1 cellular context compared by ENCODE assay signal in the genomic region with DNA sequence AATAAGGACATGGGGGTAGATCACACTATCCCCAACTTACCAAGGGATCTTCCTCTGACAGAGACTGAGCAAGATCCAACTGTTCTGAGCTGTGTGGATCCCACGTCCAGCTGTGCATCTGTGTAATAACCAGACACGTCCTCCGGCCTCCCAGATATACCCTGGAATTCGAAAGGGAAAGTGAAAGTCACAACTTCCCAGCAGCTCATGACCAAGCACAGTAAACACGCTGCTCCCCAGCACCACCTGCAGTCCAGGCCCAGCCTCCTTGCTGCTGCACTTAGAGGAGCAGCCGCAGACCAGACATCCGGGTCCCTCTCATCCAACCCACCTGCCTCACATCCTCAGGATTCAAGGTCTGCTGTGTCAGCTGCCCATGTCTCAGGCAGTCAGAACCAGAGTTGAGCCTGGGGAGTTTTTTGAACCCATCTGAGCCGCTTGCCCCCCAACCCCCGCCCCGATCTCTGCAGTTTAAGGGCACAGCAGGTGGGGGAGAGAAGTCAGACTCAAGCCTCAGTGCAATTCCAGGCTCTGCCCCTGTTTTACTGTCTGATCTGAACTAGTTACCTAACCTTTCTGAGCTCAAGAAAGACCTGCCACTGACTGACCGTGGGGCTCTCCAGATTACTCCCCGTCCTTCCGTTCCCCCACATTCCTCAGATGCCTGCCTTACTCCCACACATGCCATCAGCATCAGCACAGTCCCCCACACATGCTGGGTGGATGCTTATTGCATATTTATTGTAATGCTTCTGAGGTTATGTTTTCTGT.
TF ChIP-seq lines count a peak whose summit lies in the region.

A gene with protein sequence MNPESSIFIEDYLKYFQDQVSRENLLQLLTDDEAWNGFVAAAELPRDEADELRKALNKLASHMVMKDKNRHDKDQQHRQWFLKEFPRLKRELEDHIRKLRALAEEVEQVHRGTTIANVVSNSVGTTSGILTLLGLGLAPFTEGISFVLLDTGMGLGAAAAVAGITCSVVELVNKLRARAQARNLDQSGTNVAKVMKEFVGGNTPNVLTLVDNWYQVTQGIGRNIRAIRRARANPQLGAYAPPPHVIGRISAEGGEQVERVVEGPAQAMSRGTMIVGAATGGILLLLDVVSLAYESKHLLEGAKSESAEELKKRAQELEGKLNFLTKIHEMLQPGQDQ (minus strand): TSS at position 127 of the 771 bp plus-strand sequence. CDS start 6,365 bp downstream, outside the sequence.

TF ChIP-seq in HepG2, 621 proteins besides CTCF, POLR2A, EP300 and RAD21 (continued from another document and continues in another):
- TF ChIP-seq, protein P1, sequence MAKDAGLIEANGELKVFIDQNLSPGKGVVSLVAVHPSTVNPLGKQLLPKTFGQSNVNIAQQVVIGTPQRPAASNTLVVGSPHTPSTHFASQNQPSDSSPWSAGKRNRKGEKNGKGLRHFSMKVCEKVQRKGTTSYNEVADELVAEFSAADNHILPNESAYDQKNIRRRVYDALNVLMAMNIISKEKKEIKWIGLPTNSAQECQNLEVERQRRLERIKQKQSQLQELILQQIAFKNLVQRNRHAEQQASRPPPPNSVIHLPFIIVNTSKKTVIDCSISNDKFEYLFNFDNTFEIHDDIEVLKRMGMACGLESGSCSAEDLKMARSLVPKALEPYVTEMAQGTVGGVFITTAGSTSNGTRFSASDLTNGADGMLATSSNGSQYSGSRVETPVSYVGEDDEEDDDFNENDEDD (CRISPR knock-in tag; IDR thresholded peaks at IDR 0.05; ENCODE audit: borderline replicate concordance) = no peak; the same call in 1 of the 2 replicates
- TF ChIP-seq, protein P2, sequence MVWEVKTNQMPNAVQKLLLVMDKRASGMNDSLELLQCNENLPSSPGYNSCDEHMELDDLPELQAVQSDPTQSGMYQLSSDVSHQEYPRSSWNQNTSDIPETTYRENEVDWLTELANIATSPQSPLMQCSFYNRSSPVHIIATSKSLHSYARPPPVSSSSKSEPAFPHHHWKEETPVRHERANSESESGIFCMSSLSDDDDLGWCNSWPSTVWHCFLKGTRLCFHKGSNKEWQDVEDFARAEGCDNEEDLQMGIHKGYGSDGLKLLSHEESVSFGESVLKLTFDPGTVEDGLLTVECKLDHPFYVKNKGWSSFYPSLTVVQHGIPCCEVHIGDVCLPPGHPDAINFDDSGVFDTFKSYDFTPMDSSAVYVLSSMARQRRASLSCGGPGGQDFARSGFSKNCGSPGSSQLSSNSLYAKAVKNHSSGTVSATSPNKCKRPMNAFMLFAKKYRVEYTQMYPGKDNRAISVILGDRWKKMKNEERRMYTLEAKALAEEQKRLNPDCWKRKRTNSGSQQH (CRISPR knock-in tag; IDR thresholded peaks at IDR 0.05; ENCODE audit: low read depth) = peak; percentile 81; the same call in 1 of the 2 replicates
- TF ChIP-seq ELF1 (CRISPR knock-in tag; IDR thresholded peaks at IDR 0.05) (peak; percentile 49; the same call in 1 of the 2 replicates), ELF4 (CRISPR knock-in tag; IDR thresholded peaks at IDR 0.05; ENCODE audit: borderline replicate concordance) (no peak), ATM (IDR thresholded peaks at IDR 0.05; ENCODE audit: borderline replicate concordance) (no peak), RFX3 (CRISPR knock-in tag; IDR thresholded peaks at IDR 0.05) (no peak), ZNF547 (CRISPR knock-in tag; IDR thresholded peaks at IDR 0.05) (no peak), LCORL (IDR thresholded peaks at IDR 0.05) (no peak), LCORL (CRISPR knock-in tag; IDR thresholded peaks at IDR 0.05) (no peak; the same call in 1 of the 2 replicates), MXI1 (IDR thresholded peaks at IDR 0.05; ENCODE audit: borderline replicate concordance, low read depth, low read length) (peak; percentile 97; the same call in 2 of the 3 replicates), MAF1 (CRISPR knock-in tag; IDR thresholded peaks at IDR 0.05; ENCODE audit: borderline replicate concordance) (no peak), ZNF792 (CRISPR knock-in tag; IDR thresholded peaks at IDR 0.05) (no peak), ZSCAN9 (CRISPR knock-in tag; IDR thresholded peaks at IDR 0.05; ENCODE audit: borderline replicate concordance) (no peak), EED (CRISPR knock-in tag; IDR thresholded peaks at IDR 0.05) (no peak), NFE2L1 (CRISPR knock-in tag; IDR thresholded peaks at IDR 0.05; ENCODE audit: borderline replicate concordance) (no peak), SIX1 (CRISPR knock-in tag; IDR thresholded peaks at IDR 0.05; ENCODE audit: borderline replicate concordance) (no peak), GATA4 (IDR thresholded peaks at IDR 0.05; ENCODE audit: borderline replicate concordance, low read depth) (no peak), FOXO1 (CRISPR knock-in tag; IDR thresholded peaks at IDR 0.05) (peak; percentile 95), POLR2G (IDR thresholded peaks at IDR 0.05; ENCODE audit: low read depth, low read length) (peak; percentile 81), RFX5 (IDR thresholded peaks at IDR 0.05; ENCODE audit: low read depth, low read length) (no peak), ZFAT (CRISPR knock-in tag; conservative IDR thresholded peaks at IDR 0.05) (no peak), ZNF354B (CRISPR knock-in tag; IDR thresholded peaks at IDR 0.05) (no peak), FIP1L1 (IDR thresholded peaks at IDR 0.05; ENCODE audit: borderline replicate concordance, insufficient read depth, low read depth, low read length) (no peak), ZKSCAN1 (IDR thresholded peaks at IDR 0.05; ENCODE audit: low read length) (no peak), ZC3H13 (CRISPR knock-in tag; IDR thresholded peaks at IDR 0.05) (no peak), ZSCAN20 (CRISPR knock-in tag; IDR thresholded peaks at IDR 0.05; ENCODE audit: borderline replicate concordance) (no peak), SOX5 (CRISPR knock-in tag; IDR thresholded peaks at IDR 0.05; ENCODE audit: borderline replicate concordance) (peak; percentile 57; the same call in 1 of the 2 replicates), ZNF446 (CRISPR knock-in tag; IDR thresholded peaks at IDR 0.05) (no peak)
- TF ChIP-seq, protein P3, sequence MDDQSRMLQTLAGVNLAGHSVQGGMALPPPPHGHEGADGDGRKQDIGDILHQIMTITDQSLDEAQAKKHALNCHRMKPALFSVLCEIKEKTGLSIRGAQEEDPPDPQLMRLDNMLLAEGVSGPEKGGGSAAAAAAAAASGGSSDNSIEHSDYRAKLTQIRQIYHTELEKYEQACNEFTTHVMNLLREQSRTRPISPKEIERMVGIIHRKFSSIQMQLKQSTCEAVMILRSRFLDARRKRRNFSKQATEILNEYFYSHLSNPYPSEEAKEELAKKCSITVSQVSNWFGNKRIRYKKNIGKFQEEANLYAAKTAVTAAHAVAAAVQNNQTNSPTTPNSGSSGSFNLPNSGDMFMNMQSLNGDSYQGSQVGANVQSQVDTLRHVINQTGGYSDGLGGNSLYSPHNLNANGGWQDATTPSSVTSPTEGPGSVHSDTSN (CRISPR knock-in tag; IDR thresholded peaks at IDR 0.05; ENCODE audit: borderline replicate concordance) = no peak; the same call in 1 of the 2 replicates
- TF ChIP-seq, protein P4, sequence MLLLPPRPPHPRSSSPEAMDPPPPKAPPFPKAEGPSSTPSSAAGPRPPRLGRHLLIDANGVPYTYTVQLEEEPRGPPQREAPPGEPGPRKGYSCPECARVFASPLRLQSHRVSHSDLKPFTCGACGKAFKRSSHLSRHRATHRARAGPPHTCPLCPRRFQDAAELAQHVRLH (CRISPR knock-in tag; IDR thresholded peaks at IDR 0.05; ENCODE audit: borderline replicate concordance, low read depth) = peak; percentile 80
- TF ChIP-seq, protein P5, sequence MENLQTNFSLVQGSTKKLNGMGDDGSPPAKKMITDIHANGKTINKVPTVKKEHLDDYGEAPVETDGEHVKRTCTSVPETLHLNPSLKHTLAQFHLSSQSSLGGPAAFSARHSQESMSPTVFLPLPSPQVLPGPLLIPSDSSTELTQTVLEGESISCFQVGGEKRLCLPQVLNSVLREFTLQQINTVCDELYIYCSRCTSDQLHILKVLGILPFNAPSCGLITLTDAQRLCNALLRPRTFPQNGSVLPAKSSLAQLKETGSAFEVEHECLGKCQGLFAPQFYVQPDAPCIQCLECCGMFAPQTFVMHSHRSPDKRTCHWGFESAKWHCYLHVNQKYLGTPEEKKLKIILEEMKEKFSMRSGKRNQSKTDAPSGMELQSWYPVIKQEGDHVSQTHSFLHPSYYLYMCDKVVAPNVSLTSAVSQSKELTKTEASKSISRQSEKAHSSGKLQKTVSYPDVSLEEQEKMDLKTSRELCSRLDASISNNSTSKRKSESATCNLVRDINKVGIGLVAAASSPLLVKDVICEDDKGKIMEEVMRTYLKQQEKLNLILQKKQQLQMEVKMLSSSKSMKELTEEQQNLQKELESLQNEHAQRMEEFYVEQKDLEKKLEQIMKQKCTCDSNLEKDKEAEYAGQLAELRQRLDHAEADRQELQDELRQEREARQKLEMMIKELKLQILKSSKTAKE (CRISPR knock-in tag; IDR thresholded peaks at IDR 0.05; ENCODE audit: borderline replicate concordance) = no peak
- TF ChIP-seq, protein P6, sequence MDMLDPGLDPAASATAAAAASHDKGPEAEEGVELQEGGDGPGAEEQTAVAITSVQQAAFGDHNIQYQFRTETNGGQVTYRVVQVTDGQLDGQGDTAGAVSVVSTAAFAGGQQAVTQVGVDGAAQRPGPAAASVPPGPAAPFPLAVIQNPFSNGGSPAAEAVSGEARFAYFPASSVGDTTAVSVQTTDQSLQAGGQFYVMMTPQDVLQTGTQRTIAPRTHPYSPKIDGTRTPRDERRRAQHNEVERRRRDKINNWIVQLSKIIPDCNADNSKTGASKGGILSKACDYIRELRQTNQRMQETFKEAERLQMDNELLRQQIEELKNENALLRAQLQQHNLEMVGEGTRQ (IDR thresholded peaks at IDR 0.05; ENCODE audit: low read depth, low read length) = 0 out of 2 replicates have a peak, but pooled peaks have one; percentile 7
- TF ChIP-seq, protein P6 (CRISPR knock-in tag; IDR thresholded peaks at IDR 0.05; ENCODE audit: borderline replicate concordance) = no peak
- TF ChIP-seq, protein P7, sequence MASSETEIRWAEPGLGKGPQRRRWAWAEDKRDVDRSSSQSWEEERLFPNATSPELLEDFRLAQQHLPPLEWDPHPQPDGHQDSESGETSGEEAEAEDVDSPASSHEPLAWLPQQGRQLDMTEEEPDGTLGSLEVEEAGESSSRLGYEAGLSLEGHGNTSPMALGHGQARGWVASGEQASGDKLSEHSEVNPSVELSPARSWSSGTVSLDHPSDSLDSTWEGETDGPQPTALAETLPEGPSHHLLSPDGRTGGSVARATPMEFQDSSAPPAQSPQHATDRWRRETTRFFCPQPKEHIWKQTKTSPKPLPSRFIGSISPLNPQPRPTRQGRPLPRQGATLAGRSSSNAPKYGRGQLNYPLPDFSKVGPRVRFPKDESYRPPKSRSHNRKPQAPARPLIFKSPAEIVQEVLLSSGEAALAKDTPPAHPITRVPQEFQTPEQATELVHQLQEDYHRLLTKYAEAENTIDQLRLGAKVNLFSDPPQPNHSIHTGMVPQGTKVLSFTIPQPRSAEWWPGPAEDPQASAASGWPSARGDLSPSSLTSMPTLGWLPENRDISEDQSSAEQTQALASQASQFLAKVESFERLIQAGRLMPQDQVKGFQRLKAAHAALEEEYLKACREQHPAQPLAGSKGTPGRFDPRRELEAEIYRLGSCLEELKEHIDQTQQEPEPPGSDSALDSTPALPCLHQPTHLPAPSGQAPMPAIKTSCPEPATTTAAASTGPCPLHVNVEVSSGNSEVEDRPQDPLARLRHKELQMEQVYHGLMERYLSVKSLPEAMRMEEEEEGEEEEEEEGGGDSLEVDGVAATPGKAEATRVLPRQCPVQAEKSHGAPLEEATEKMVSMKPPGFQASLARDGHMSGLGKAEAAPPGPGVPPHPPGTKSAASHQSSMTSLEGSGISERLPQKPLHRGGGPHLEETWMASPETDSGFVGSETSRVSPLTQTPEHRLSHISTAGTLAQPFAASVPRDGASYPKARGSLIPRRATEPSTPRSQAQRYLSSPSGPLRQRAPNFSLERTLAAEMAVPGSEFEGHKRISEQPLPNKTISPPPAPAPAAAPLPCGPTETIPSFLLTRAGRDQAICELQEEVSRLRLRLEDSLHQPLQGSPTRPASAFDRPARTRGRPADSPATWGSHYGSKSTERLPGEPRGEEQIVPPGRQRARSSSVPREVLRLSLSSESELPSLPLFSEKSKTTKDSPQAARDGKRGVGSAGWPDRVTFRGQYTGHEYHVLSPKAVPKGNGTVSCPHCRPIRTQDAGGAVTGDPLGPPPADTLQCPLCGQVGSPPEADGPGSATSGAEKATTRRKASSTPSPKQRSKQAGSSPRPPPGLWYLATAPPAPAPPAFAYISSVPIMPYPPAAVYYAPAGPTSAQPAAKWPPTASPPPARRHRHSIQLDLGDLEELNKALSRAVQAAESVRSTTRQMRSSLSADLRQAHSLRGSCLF (CRISPR knock-in tag; IDR thresholded peaks at IDR 0.05; ENCODE audit: borderline replicate concordance) = no peak
- TF ChIP-seq, protein P8, sequence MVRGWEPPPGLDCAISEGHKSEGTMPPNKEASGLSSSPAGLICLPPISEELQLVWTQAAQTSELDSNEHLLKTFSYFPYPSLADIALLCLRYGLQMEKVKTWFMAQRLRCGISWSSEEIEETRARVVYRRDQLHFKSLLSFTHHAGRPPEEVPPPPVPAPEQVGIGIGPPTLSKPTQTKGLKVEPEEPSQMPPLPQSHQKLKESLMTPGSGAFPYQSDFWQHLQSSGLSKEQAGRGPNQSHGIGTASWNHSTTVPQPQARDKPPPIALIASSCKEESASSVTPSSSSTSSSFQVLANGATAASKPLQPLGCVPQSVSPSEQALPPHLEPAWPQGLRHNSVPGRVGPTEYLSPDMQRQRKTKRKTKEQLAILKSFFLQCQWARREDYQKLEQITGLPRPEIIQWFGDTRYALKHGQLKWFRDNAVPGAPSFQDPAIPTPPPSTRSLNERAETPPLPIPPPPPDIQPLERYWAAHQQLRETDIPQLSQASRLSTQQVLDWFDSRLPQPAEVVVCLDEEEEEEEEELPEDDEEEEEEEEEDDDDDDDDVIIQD (CRISPR knock-in tag; IDR thresholded peaks at IDR 0.05; ENCODE audit: low read depth) = 0 out of 2 replicates have a peak, but pooled peaks have one; percentile 31
- TF ChIP-seq, protein P9, sequence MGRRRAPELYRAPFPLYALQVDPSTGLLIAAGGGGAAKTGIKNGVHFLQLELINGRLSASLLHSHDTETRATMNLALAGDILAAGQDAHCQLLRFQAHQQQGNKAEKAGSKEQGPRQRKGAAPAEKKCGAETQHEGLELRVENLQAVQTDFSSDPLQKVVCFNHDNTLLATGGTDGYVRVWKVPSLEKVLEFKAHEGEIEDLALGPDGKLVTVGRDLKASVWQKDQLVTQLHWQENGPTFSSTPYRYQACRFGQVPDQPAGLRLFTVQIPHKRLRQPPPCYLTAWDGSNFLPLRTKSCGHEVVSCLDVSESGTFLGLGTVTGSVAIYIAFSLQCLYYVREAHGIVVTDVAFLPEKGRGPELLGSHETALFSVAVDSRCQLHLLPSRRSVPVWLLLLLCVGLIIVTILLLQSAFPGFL (CRISPR knock-in tag; IDR thresholded peaks at IDR 0.05) = no peak
- TF ChIP-seq, protein P10, sequence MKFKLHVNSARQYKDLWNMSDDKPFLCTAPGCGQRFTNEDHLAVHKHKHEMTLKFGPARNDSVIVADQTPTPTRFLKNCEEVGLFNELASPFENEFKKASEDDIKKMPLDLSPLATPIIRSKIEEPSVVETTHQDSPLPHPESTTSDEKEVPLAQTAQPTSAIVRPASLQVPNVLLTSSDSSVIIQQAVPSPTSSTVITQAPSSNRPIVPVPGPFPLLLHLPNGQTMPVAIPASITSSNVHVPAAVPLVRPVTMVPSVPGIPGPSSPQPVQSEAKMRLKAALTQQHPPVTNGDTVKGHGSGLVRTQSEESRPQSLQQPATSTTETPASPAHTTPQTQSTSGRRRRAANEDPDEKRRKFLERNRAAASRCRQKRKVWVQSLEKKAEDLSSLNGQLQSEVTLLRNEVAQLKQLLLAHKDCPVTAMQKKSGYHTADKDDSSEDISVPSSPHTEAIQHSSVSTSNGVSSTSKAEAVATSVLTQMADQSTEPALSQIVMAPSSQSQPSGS (CRISPR knock-in tag; IDR thresholded peaks at IDR 0.05) = peak; percentile 67; the same call in 1 of the 2 replicates
